8 cellular contexts compared by ENCODE assay signal in genomic region chr10:92692085-92692671, GRCh38. TPM values are rescaled to one million over a fixed set of nuclear protein-coding genes. Genes with fewer than 3 reads are reported as not detected.
DNase-seq lines count a peak whose midpoint lies in the region; ATAC-seq, FAIRE-seq and TF ChIP-seq lines count a peak whose summit lies in the region.

No MANE protein-coding gene starts in this region.

- dilution Hi-C loops in endothelial cell of umbilical vein (cut with MboI; ENCODE audit: extremely low pct_ligation_motif_present, low sequenced_read_pairs) = no loop called here

- no peak for DNase-seq in MM.1S
- no peak for DNase-seq in endothelial cell of umbilical vein (ENCODE audit: low read depth, low spot score)
- DNase-seq in kidney glomerular epithelial cell (lab: John Stamatoyannopoulos, UW) = no peak
- no peak for DNase-seq in central memory CD4-positive, alpha-beta T cell
- no peak for DNase-seq in stimulated activated naive CD4-positive, alpha-beta T cell (lab: John Stamatoyannopoulos, UW)

- peak overlapping the region; percentile 87 to 99 (median 94) for H3K27ac ChIP-seq in BLaER1 treated with 17β-estradiol and CSF1 and Interleukin-3, amounts not matched to agents 10 nM and 100 nM
- H3K27ac ChIP-seq in MM.1S (ENCODE audit: low read length) (no peak overlapping the region), endothelial cell of umbilical vein (ENCODE audit: insufficient read depth, low read depth, low read length) (peak overlapping the region; percentile 73), neural cell (ENCODE audit: low read length) (no peak overlapping the region)

- no peak for FAIRE-seq in endothelial cell of umbilical vein (lab: Jason Lieb, UNC)

- peaks cover 25 to 63% (median 41%) of the 10 kb centered on the region in 10 experiments for H3K4me1 ChIP-seq in BLaER1 treated with 17β-estradiol and CSF1 and Interleukin-3, amounts not matched to agents 10 nM and 100 nM
- H3K4me1 ChIP-seq in MM.1S (ENCODE audit: low read length) = no peaks in the 10 kb centered on the region
- H3K4me1 ChIP-seq in endothelial cell of umbilical vein (ENCODE audit: control insufficient read depth, extremely low read depth, insufficient read depth, low read length) = peaks cover 53% of the 10 kb centered on the region

- POLR2A ChIA-PET in endothelial cell of umbilical vein (lab: Charles Lee) = interaction anchor here (0.5 to 3.7 kb wide), 4 partner anchors 16 to 151 kb away, joined by 3 to 24 read pairs (median 4); no protein-coding TSS in a partner anchor

- H3K9me1 ChIP-seq in endothelial cell of umbilical vein (replicated peaks; ENCODE audit: control insufficient read depth, extremely low read depth, insufficient read depth, low read length) = no peaks in the 10 kb centered on the region

- no peaks in the 10 kb centered on the region for H3K79me2 ChIP-seq in MM.1S (ENCODE audit: low read length)
- H3K79me2 ChIP-seq in endothelial cell of umbilical vein (ENCODE audit: control insufficient read depth, insufficient read depth, low read length) = peaks cover 58% of the 10 kb centered on the region
- no peaks in the 10 kb centered on the region for H3K79me2 ChIP-seq in neural cell (replicated peaks; ENCODE audit: insufficient read depth, low read length)

- H3K36me3 ChIP-seq in BLaER1 treated with 17β-estradiol and CSF1 and Interleukin-3, amounts not matched to agents 10 nM and 100 nM = peaks cover 23 to 53% (median 44%) of the 10 kb centered on the region in 11 experiments
- H3K36me3 ChIP-seq in MM.1S (replicated peaks; ENCODE audit: insufficient read depth, low read length) = no peaks in the 10 kb centered on the region
- peaks cover 2 to 29% of the 10 kb centered on the region in 2 experiments for H3K36me3 ChIP-seq in endothelial cell of umbilical vein (ENCODE audit: control insufficient read depth in 2 of 2, extremely low read depth in 1 of 2, insufficient read depth in 2 of 2, low read length in 2 of 2)
- no peaks in the 10 kb centered on the region for H3K36me3 ChIP-seq in neural cell (ENCODE audit: insufficient read depth, low read length)

- H3K9me2 ChIP-seq in MM.1S (replicated peaks; ENCODE audit: insufficient read depth, low read length) (no peaks in the 10 kb centered on the region), neural cell (ENCODE audit: insufficient read depth, low read length) (no peaks in the 10 kb centered on the region)

- peak overlapping the region; percentile 89 to 98 (median 96) for H3K9ac ChIP-seq in BLaER1 treated with 17β-estradiol and CSF1 and Interleukin-3, amounts not matched to agents 10 nM and 100 nM
- no peak overlapping the region for H3K9ac ChIP-seq in MM.1S (ENCODE audit: low read length)
- H3K9ac ChIP-seq in endothelial cell of umbilical vein (replicated peaks; ENCODE audit: extremely low read depth, insufficient read depth, low read length) = peak overlapping the region; percentile 93
- no peak overlapping the region for H3K9ac ChIP-seq in neural cell (ENCODE audit: low read length)

- peak overlapping the region; percentile 72 to 99 (median 94) for H3K4me3 ChIP-seq in BLaER1 treated with 17β-estradiol and CSF1 and Interleukin-3, amounts not matched to agents 10 nM and 100 nM
- H3K4me3 ChIP-seq in MM.1S (ENCODE audit: low read length) = peak overlapping the region; percentile 19; the same call in 1 of the 2 replicates
- peak overlapping the region; percentile 48 to 98 (median 91) for H3K4me3 ChIP-seq in endothelial cell of umbilical vein (replicated peaks in 1 of 3; ENCODE audit: insufficient read depth in 1 of 3, low read depth in 1 of 3, low read length in 3 of 3)
- no peak overlapping the region for H3K4me3 ChIP-seq in neural cell (ENCODE audit: low read length)

- TF ChIP-seq EP300 in neural cell (conservative IDR thresholded peaks at IDR 0.05; ENCODE audit: poor library complexity, severe bottlenecking) = no peak

- TF ChIP-seq CTCF in MM.1S (IDR thresholded peaks at IDR 0.05; ENCODE audit: low read length) (no peak), endothelial cell of umbilical vein (IDR thresholded peaks at IDR 0.05; ENCODE audit: extremely low read depth in 1 of 2, insufficient read depth in 1 of 2, low read depth in 1 of 2, low read length in 2 of 2) (no peak), neural cell (IDR thresholded peaks at IDR 0.05; ENCODE audit: poor library complexity, severe bottlenecking) (no peak)

- intact Hi-C loops in endothelial cell of umbilical vein (cut with micrococcal nuclease) = no loop called here

- no TSS peak for BruUV-seq in endothelial cell of umbilical vein (replicated peaks; lab: Mats Ljungman, UMichigan)

- H3F3A ChIP-seq in MM.1S (ENCODE audit: insufficient read depth, low read length) (no peaks in the 10 kb centered on the region), neural cell (ENCODE audit: insufficient read depth, low read length, poor library complexity, severe bottlenecking) (no peaks in the 10 kb centered on the region)

- H3K9me3 ChIP-seq in BLaER1 treated with 17β-estradiol and CSF1 and Interleukin-3, amounts not matched to agents 10 nM and 100 nM (replicated peaks in 1 of 11) = no peaks in the 10 kb centered on the region
- H3K9me3 ChIP-seq in MM.1S (replicated peaks; ENCODE audit: insufficient read depth, low read length) (no peaks in the 10 kb centered on the region), endothelial cell of umbilical vein (replicated peaks; ENCODE audit: control insufficient read depth, insufficient read depth, low read length) (no peaks in the 10 kb centered on the region), neural cell (ENCODE audit: low read length) (peaks cover 12% of the 10 kb centered on the region)

- peak overlapping the region; percentile 83 to 99 (median 93) for H3K4me2 ChIP-seq in BLaER1 treated with 17β-estradiol and CSF1 and Interleukin-3, amounts not matched to agents 10 nM and 100 nM
- H3K4me2 ChIP-seq in MM.1S (ENCODE audit: low read depth, low read length) = peak overlapping the region; percentile 49; the same call in 1 of the 2 replicates
- peak overlapping the region; percentile 100 for H3K4me2 ChIP-seq in endothelial cell of umbilical vein (ENCODE audit: insufficient read depth, low read length)
- H3K4me2 ChIP-seq in neural cell (ENCODE audit: low read length) = no peak overlapping the region

- no peak for TF ChIP-seq POLR2A in endothelial cell of umbilical vein (IDR thresholded peaks at IDR 0.05; ENCODE audit: low read depth, low read length)

- H4K20me1 ChIP-seq in BLaER1 treated with 17β-estradiol and CSF1 and Interleukin-3, amounts not matched to agents 10 nM and 100 nM = peaks cover 0 to 53% (median 21%) of the 10 kb centered on the region in 11 experiments; a peak in 13 of 22 replicates
- H4K20me1 ChIP-seq in MM.1S (ENCODE audit: insufficient read depth, low read length) (no peaks in the 10 kb centered on the region), endothelial cell of umbilical vein (replicated peaks; ENCODE audit: control insufficient read depth, extremely low read depth, insufficient read depth, low read length) (peaks cover 5% of the 10 kb centered on the region), neural cell (ENCODE audit: insufficient read depth) (no peaks in the 10 kb centered on the region)

- H2AFZ ChIP-seq in MM.1S (ENCODE audit: low read length) = no peak overlapping the region
- no peak overlapping the region for H2AFZ ChIP-seq in endothelial cell of umbilical vein (ENCODE audit: low read depth, low read length)
- no peak overlapping the region for H2AFZ ChIP-seq in neural cell (ENCODE audit: low read depth, low read length)

- CTCF ChIA-PET in endothelial cell of umbilical vein (lab: Charles Lee) = interaction anchor here (1.2 to 5.6 kb wide), 8 partner anchors 65 to 182 kb away, joined by 3 to 61 read pairs (median 11); partner anchors contain the start of gene EXOC6

- no peak for ATAC-seq in GM21526 (IDR thresholded peaks at IDR 0.05; ENCODE audit: low FRiP score, unreplicated experiment)

- peaks cover 0 to 50% (median 22%) of the 10 kb centered on the region in 11 experiments; a peak in 17 of 22 replicates for H3K27me3 ChIP-seq in BLaER1 treated with 17β-estradiol and CSF1 and Interleukin-3, amounts not matched to agents 10 nM and 100 nM
- H3K27me3 ChIP-seq in MM.1S (replicated peaks; ENCODE audit: insufficient read depth, low read length) (peaks cover 68% of the 10 kb centered on the region), endothelial cell of umbilical vein (ENCODE audit: control insufficient read depth in 2 of 2, insufficient read depth in 2 of 2, low read length in 2 of 2) (no peaks in the 10 kb centered on the region), neural cell (ENCODE audit: insufficient read depth, low read depth, low read length) (peaks cover 96% of the 10 kb centered on the region)

- no peak for TF ChIP-seq RAD21 in neural cell (conservative IDR thresholded peaks at IDR 0.05)

TF ChIP-seq in endothelial cell of umbilical vein, 7 proteins besides CTCF, POLR2A, EP300 and RAD21 (continues in another document):
- no peak for TF ChIP-seq POLR2AphosphoS5 (IDR thresholded peaks at IDR 0.05; ENCODE audit: insufficient read depth, low read depth, low read length)
- TF ChIP-seq FOS (IDR thresholded peaks at IDR 0.05; ENCODE audit: borderline replicate concordance, insufficient read depth, low read length) = no peak
- TF ChIP-seq JUN (IDR thresholded peaks at IDR 0.05; ENCODE audit: borderline replicate concordance, insufficient read depth, insufficient read length, low read depth) = no peak
- no peak for TF ChIP-seq GATA2 (IDR thresholded peaks at IDR 0.05; ENCODE audit: insufficient read depth, insufficient read length, low read depth, low read length)
- no peak for TF ChIP-seq EZH2 (IDR thresholded peaks at IDR 0.05; ENCODE audit: borderline replicate concordance, low read depth, low read length, severe bottlenecking)

TF ChIP-seq in neural cell, 6 proteins besides CTCF, POLR2A, EP300 and RAD21:
- TF ChIP-seq TAF1 (IDR thresholded peaks at IDR 0.05; ENCODE audit: low read depth) = no peak
- no peak for TF ChIP-seq MXI1 (conservative IDR thresholded peaks at IDR 0.05; ENCODE audit: poor library complexity, severe bottlenecking)
- peak; percentile 39 for TF ChIP-seq EZH2 (IDR thresholded peaks at IDR 0.05; ENCODE audit: borderline replicate concordance, insufficient read depth, low read length, poor library complexity, severe bottlenecking)

RNA-seq across cellular contexts. Expression of gene HHEX, which starts 2.4 kb away (rescaled TPM):
- total RNA-seq in endothelial cell of umbilical vein = 109 and 110 TPM in 2 replicates
- polyA plus RNA-seq in endothelial cell of umbilical vein = 71.6 and 81.0 TPM in 2 replicates
- polyA plus RNA-seq in endothelial cell of umbilical vein (2011; cell fraction: cytosol; rRNA removed) = 51.0 and 65.0 TPM in 2 replicates
- 164 and 236 TPM in 2 replicates for polyA plus RNA-seq in endothelial cell of umbilical vein (2011; cell fraction: nucleus; rRNA removed)
- 93.4 and 105 TPM in 2 replicates for polyA plus RNA-seq in endothelial cell of umbilical vein (2012)
- polyA minus RNA-seq in endothelial cell of umbilical vein = 87.6 and 102 TPM in 2 replicates
- 4.6 TPM for polyA minus RNA-seq in endothelial cell of umbilical vein (2011; cell fraction: cytosol; rRNA and poly(A)+ RNA removed)
- polyA minus RNA-seq in endothelial cell of umbilical vein (2011; cell fraction: nucleus; rRNA and poly(A)+ RNA removed) = 48.7 and 62.1 TPM in 2 replicates
- polyA plus RNA-seq in neural cell = not detected in 2 replicates
- polyA minus RNA-seq in neural cell = not detected in 2 replicates

Comparison
In these comparisons a context has a peak if more than half of its experiments do, and no peak if none do; other contexts are left out.
1. H3K27ac ChIP-seq: peak in BLaER1 treated with 17β-estradiol and CSF1 and Interleukin-3, amounts not matched to agents 10 nM and 100 nM (11 of 11) and endothelial cell of umbilical vein (single experiment); none in MM.1S (single experiment) and neural cell (single experiment).
2. H3K9ac ChIP-seq: peak in BLaER1 treated with 17β-estradiol and CSF1 and Interleukin-3, amounts not matched to agents 10 nM and 100 nM (11 of 11) and endothelial cell of umbilical vein (single experiment); none in MM.1S (single experiment) and neural cell (single experiment).
3. RNA of gene HHEX, which starts 2.4 kb away (polyA plus RNA-seq): 51.0 to 236 TPM in endothelial cell of umbilical vein; not detected in neural cell; every median in the first group is over 10 times any median in the second.